Comparison of ENCODE assay signal across 17 cellular contexts in genomic region chr17:45338023-45338781, GRCh38. TPM values are rescaled to one million over a fixed set of nuclear protein-coding genes. Genes with fewer than 3 reads are reported as not detected.
DNase-seq lines count a peak whose midpoint lies in the region; ATAC-seq, FAIRE-seq and TF ChIP-seq lines count a peak whose summit lies in the region.
"Had no signal": no experiment of that assay in that cellular context is flagged by ENCODE, and none has a peak within 500 bp of the region (broad histone marks: within the 10 kb centered on the region; RNA-seq: fewer than 3 reads in every experiment).

No MANE protein-coding gene starts in this region.

- H4K12ac ChIP-seq in trophoblast cell (ENCODE audit: low read depth, low read length): no peak overlapping the region

- no peaks in the 10 kb centered on the region for H3K23me2 ChIP-seq in H1 (ENCODE audit: low read depth, low read length)

- no peak overlapping the region for H2BK120ac ChIP-seq in H1 (replicated peaks; ENCODE audit: low read depth, low read length)
- H2BK120ac ChIP-seq in trophoblast cell (ENCODE audit: insufficient read depth, low read length, poor library complexity): no peak overlapping the region

- H2AK5ac ChIP-seq in H1 (ENCODE audit: low read depth, low read length) (no peak overlapping the region), trophoblast cell (ENCODE audit: low read length) (no peak overlapping the region)

- H4K20me1 ChIP-seq in H1 (replicated peaks in 1 of 2; ENCODE audit: control insufficient read depth in 1 of 2, insufficient read depth in 2 of 2, low read length in 2 of 2): no peaks in the 10 kb centered on the region

- H3K27ac ChIP-seq in H1 (ENCODE audit: low read depth, low read length) (no peak overlapping the region), kidney (ENCODE audit: low read depth in 2 of 2, low read length in 2 of 2) (peak overlapping the region; percentile 73 to 76), skin epidermis (peak overlapping the region in 18 of 21 experiments; percentile 8 to 87 (median 67)), trophoblast cell (ENCODE audit: low read depth, low read length) (no peak overlapping the region)
- H3K27ac ChIP-seq: brain microvascular endothelial cell had no signal

- TF ChIP-seq CTCF in H1 (IDR thresholded peaks at IDR 0.05; ENCODE audit: control extremely low read depth in 1 of 3, insufficient read depth in 1 of 3, low read depth in 1 of 3, low read length in 3 of 3) (no peak), kidney (IDR thresholded peaks at IDR 0.05; ENCODE audit: borderline replicate concordance, extremely low read depth, insufficient read depth) (no peak), BE2C (IDR thresholded peaks at IDR 0.05; ENCODE audit: low read depth, low read length) (no peak)

- H2AFZ ChIP-seq in H1 (ENCODE audit: low read length): no peak overlapping the region
- H2AFZ ChIP-seq in trophoblast cell (ENCODE audit: insufficient read depth, low read length, poor library complexity): no peak overlapping the region

- no peak overlapping the region for H2BK20ac ChIP-seq in H1 (ENCODE audit: low read length)

- peak overlapping the region; percentile 48; the same call in 1 of the 2 replicates for H4K8ac ChIP-seq in H1 (ENCODE audit: extremely low read depth, insufficient read depth, low read length)
- H4K8ac ChIP-seq in trophoblast cell (ENCODE audit: low read depth, low read length): no peak overlapping the region

- peaks cover 2 to 8% (median 4%) of the 10 kb centered on the region in 4 experiments; a peak in 6 of 7 replicates for H3K4me1 ChIP-seq in H1 (replicated peaks in 1 of 4; ENCODE audit: control insufficient read depth in 3 of 4, insufficient read depth in 4 of 4, low read length in 3 of 4)
- H3K4me1 ChIP-seq in kidney (ENCODE audit: control insufficient read depth in 1 of 2, insufficient read depth in 1 of 2, low read depth in 1 of 2, low read length in 2 of 2): peaks cover 0 to 3% of the 10 kb centered on the region in 2 donors
- no peaks in the 10 kb centered on the region for H3K4me1 ChIP-seq in BE2C
- peaks cover 0 to 5% of the 10 kb centered on the region in 2 experiments for H3K4me1 ChIP-seq in trophoblast cell (ENCODE audit: control insufficient read depth in 1 of 2, insufficient read depth in 2 of 2, low read length in 2 of 2)

- H3K79me1 ChIP-seq in H1 (ENCODE audit: low read depth, low read length): no peaks in the 10 kb centered on the region
- H3K79me1 ChIP-seq in trophoblast cell (ENCODE audit: low read length): no peaks in the 10 kb centered on the region

- no peak for ATAC-seq in HG02852 (IDR thresholded peaks at IDR 0.05; ENCODE audit: unreplicated experiment)
- ATAC-seq in HG03280 (IDR thresholded peaks at IDR 0.05; ENCODE audit: unreplicated experiment): no peak

- DNase-seq in MG63 (peak; percentile 58), H1 (ENCODE audit: low read depth in 1 of 2, low spot score in 2 of 2) (no peak), kidney (no peak), BE2C (no peak), trophoblast cell (no peak)
- DNase-seq: activated CD4-positive, alpha-beta memory T cell treated with anti-CD3 and anti-CD28 coated beads, Interleukin-2, amount 10 ng/mL, durations not matched to agents 7 days and 5 days; activated naive CD4-positive, alpha-beta T cell treated with Interleukin-2 at 50 U/mL for 16 hours; brain microvascular endothelial cell; DMS 273 treated with DMSO at 0.1 percent for 48 hours; HFFc6; NCI-H2081 treated with DMSO at 0.1 percent for 48 hours; NK-92 treated with Interleukin-12 subunit alpha and Interleukin-12 subunit beta, amount 100 ng/mL, for 24 hours; SHP77; testis had no signal

- H3K23ac ChIP-seq in H1 (ENCODE audit: insufficient read length): no peak overlapping the region
- H3K23ac ChIP-seq in trophoblast cell (ENCODE audit: low read length): no peak overlapping the region

- intact Hi-C loops in kidney (cut with DNase I): no loop called here

- H3K18ac ChIP-seq in H1 (ENCODE audit: extremely low read depth, low read length) (no peak overlapping the region), trophoblast cell (ENCODE audit: low read length) (no peak overlapping the region)

- no peak overlapping the region for H3K4ac ChIP-seq in H1 (replicated peaks; ENCODE audit: insufficient read length, low read depth, low read length)
- H3K4ac ChIP-seq in trophoblast cell (ENCODE audit: low read depth, low read length): no peak overlapping the region

- TF ChIP-seq EP300 in H1 (IDR thresholded peaks at IDR 0.05; ENCODE audit: borderline replicate concordance in 1 of 2, low read depth in 2 of 2, low read length in 2 of 2): no peak

- H2BK12ac ChIP-seq in H1 (ENCODE audit: low read depth, low read length) (no peak overlapping the region), trophoblast cell (ENCODE audit: low read length) (no peak overlapping the region)

- H3K9me3 ChIP-seq in MG63 (no peaks in the 10 kb centered on the region), H1 (ENCODE audit: insufficient read depth in 2 of 2, low read depth in 1 of 2, low read length in 1 of 2) (no peaks in the 10 kb centered on the region), kidney (ENCODE audit: control insufficient read depth in 1 of 2, low read length in 2 of 2) (no peaks in the 10 kb centered on the region), BE2C (no peaks in the 10 kb centered on the region), trophoblast cell (ENCODE audit: insufficient read depth, low read depth, low read length) (no peaks in the 10 kb centered on the region)
- H3K9me3 ChIP-seq: testis had no signal

- H3K4me3 ChIP-seq in MG63 (no peak overlapping the region), H1 (ENCODE audit: extremely low read depth in 1 of 4, insufficient read depth in 2 of 4, low read depth in 3 of 4, low read length in 4 of 4) (no peak overlapping the region), kidney (ENCODE audit: low read length in 2 of 2) (no peak overlapping the region), skin epidermis (no peak overlapping the region), BE2C (ENCODE audit: low read depth, low read length) (no peak overlapping the region), trophoblast cell (ENCODE audit: low read depth, low read length) (no peak overlapping the region)
- H3K4me3 ChIP-seq: testis had no signal

- H4K5ac ChIP-seq in H1 (ENCODE audit: insufficient read length, low read depth, low read length): no peak overlapping the region

- no peak overlapping the region for H2BK5ac ChIP-seq in H1 (ENCODE audit: low read depth, low read length)
- no peak overlapping the region for H2BK5ac ChIP-seq in trophoblast cell (ENCODE audit: low read depth, low read length, poor library complexity)

- no peak overlapping the region for H2BK15ac ChIP-seq in H1 (ENCODE audit: low read length)

- FAIRE-seq in H1 (lab: Jason Lieb, UNC) (no peak), kidney (lab: Jason Lieb, UNC) (no peak)

- H3K36me3 ChIP-seq in MG63 (no peaks in the 10 kb centered on the region), H1 (ENCODE audit: control insufficient read depth in 2 of 4, insufficient read depth in 4 of 4, low read length in 3 of 4) (no peaks in the 10 kb centered on the region), kidney (ENCODE audit: control insufficient read depth in 1 of 2, insufficient read depth in 2 of 2, low read length in 2 of 2) (no peaks in the 10 kb centered on the region), BE2C (no peaks in the 10 kb centered on the region), trophoblast cell (ENCODE audit: control insufficient read depth in 1 of 2, insufficient read depth in 2 of 2, low read length in 2 of 2) (no peaks in the 10 kb centered on the region)
- H3K36me3 ChIP-seq: brain microvascular endothelial cell had no signal

- H3K56ac ChIP-seq in H1 (replicated peaks; ENCODE audit: insufficient read length, low read depth, low read length): no peak overlapping the region

- no peak for TF ChIP-seq POLR2A in H1 (IDR thresholded peaks at IDR 0.05; ENCODE audit: control extremely low read depth in 1 of 2, low read depth in 2 of 2, low read length in 2 of 2)

- H3K4me2 ChIP-seq in H1 (ENCODE audit: insufficient read depth in 1 of 2, low read depth in 2 of 2, low read length in 2 of 2) (no peak overlapping the region), trophoblast cell (ENCODE audit: low read length) (no peak overlapping the region)

- H3K27me3 ChIP-seq in MG63 (no peaks in the 10 kb centered on the region), H1 (replicated peaks in 1 of 4; ENCODE audit: control insufficient read depth in 3 of 4, extremely low read depth in 1 of 4, insufficient read depth in 3 of 4, low read length in 3 of 4) (peaks cover 0 to 19% (median 5%) of the 10 kb centered on the region in 4 experiments; a peak in 2 of 7 replicates), BE2C (no peaks in the 10 kb centered on the region), trophoblast cell (ENCODE audit: insufficient read depth, low read length) (no peaks in the 10 kb centered on the region)
- H3K27me3 ChIP-seq: brain microvascular endothelial cell, testis had no signal

- TF ChIP-seq RAD21 in H1 (IDR thresholded peaks at IDR 0.05 in 1 of 2, conservative IDR thresholded peaks at IDR 0.05 in 1 of 2; ENCODE audit: low read depth in 2 of 2, low read length in 2 of 2): no peak

- H3K79me2 ChIP-seq in H1 (ENCODE audit: control insufficient read depth in 1 of 2, insufficient read depth in 2 of 2, low read length in 2 of 2) (no peaks in the 10 kb centered on the region), trophoblast cell (ENCODE audit: control insufficient read depth, insufficient read depth, low read length, poor library complexity) (no peaks in the 10 kb centered on the region)

- no peak overlapping the region for H4K91ac ChIP-seq in H1 (replicated peaks; ENCODE audit: insufficient read length, low read length)
- no peak overlapping the region for H4K91ac ChIP-seq in trophoblast cell (ENCODE audit: low read depth, low read length)

- POLR2A ChIA-PET in H1 (lab: Charles Lee; ENCODE audit: partially characterized antibody): interaction anchor here (0.6 to 1.2 kb wide), 4 partner anchors 28 to 183 kb away, joined by 3 to 5 read pairs (median 3); no protein-coding TSS in a partner anchor

- H3K14ac ChIP-seq in H1 (ENCODE audit: insufficient read length) (no peak overlapping the region), trophoblast cell (ENCODE audit: low read length) (no peak overlapping the region)

- CTCF ChIA-PET in H1 (lab: Charles Lee; ENCODE audit: partially characterized antibody): interaction anchor here (0.6 to 3.1 kb wide), 7 partner anchors 28 to 87 kb away, joined by 3 to 14 read pairs (median 5); no protein-coding TSS in a partner anchor

- 90% methylated on average over 13 of the region's 15 CpGs; no CpG with 5 or more reads in 1 of the 2 experiments for WGBS in H1 (ENCODE audit: extremely low coverage in 1 of 2, insufficient coverage in 1 of 2, insufficient read length in 1 of 2, insufficient replicate concordance in 2 of 2, low coverage in 1 of 2, low lambda C conversion rate in 2 of 2, missing lambda C conversion rate in 1 of 2), 2 experiments
- WGBS in trophoblast cell (ENCODE audit: extremely low coverage, insufficient coverage, insufficient read length): no CpG with 5 or more reads among the region's 15 CpGs

- no peak overlapping the region for H3K9ac ChIP-seq in H1 (replicated peaks in 1 of 4; ENCODE audit: extremely low read depth in 1 of 4, low read depth in 3 of 4, low read length in 3 of 4)
- H3K9ac ChIP-seq in kidney (ENCODE audit: low read length in 2 of 2): no peak overlapping the region
- H3K9ac ChIP-seq in trophoblast cell (ENCODE audit: low read length): no peak overlapping the region

RNA-seq across cellular contexts. Expression of gene MAP3K14, which starts 21.4 kb away (rescaled TPM):
- total RNA-seq in MG63 (2014; rRNA removed; shearing (Covaris generic); ENCODE audit: low replicate concordance): 13.4 and 18.7 TPM in 2 replicates
- 6.1 and 6.7 TPM in 2 replicates for total RNA-seq in H1 (2021; fragmentation: NEBNext Ultra II Directional; extraction: Animal tissue kit (Norgen Biotek cat#: 25700))
- polyA plus RNA-seq in H1 (2011; rRNA removed): 5.2 and 6.4 TPM in 2 replicates
- 4.3 TPM for polyA plus RNA-seq in H1 (2011; cell fraction: cytosol; rRNA removed)
- polyA plus RNA-seq in H1 (2011; cell fraction: nucleus; rRNA removed): 9.5 TPM
- polyA plus RNA-seq in H1 (2012, experiment 1 of 2): 5.2 to 7.2 TPM (median 7.0 TPM) in 4 replicates
- polyA plus RNA-seq in H1 (2012, experiment 2 of 2): 6.0 TPM
- polyA plus RNA-seq in H1 (2013, experiment 1 of 2): 3.5 TPM
- polyA plus RNA-seq in H1 (2013, experiment 2 of 2): 3.3 TPM
- 3.9 and 4.4 TPM in 2 replicates for polyA minus RNA-seq in H1 (2011; rRNA and poly(A)+ RNA removed)
- polyA minus RNA-seq in H1 (2011; cell fraction: cytosol; rRNA and poly(A)+ RNA removed): 3.0 TPM
- 5.4 TPM for polyA minus RNA-seq in H1 (2011; cell fraction: nucleus; rRNA and poly(A)+ RNA removed)
- total RNA-seq in kidney: 24.5 TPM
- 7.6 TPM for polyA plus RNA-seq in kidney (ENCODE audit: insufficient read depth, low read depth, low replicate concordance)
- polyA plus RNA-seq in BE2C (2012; ENCODE audit: insufficient read depth, insufficient read length, low read depth): 5.5 TPM
- polyA plus RNA-seq in trophoblast cell (2013): 1.1 and 1.3 TPM in 2 replicates

Comparison
In these comparisons a context has a peak if more than half of its experiments do, and no peak if none do; other contexts are left out.
1. H3K27ac ChIP-seq: peak in kidney (2 of 2) and skin epidermis (18 of 21); none in H1 (single experiment) and trophoblast cell (single experiment).